Comparison of ENCODE assay signal across 1 cellular context in the genomic region with DNA sequence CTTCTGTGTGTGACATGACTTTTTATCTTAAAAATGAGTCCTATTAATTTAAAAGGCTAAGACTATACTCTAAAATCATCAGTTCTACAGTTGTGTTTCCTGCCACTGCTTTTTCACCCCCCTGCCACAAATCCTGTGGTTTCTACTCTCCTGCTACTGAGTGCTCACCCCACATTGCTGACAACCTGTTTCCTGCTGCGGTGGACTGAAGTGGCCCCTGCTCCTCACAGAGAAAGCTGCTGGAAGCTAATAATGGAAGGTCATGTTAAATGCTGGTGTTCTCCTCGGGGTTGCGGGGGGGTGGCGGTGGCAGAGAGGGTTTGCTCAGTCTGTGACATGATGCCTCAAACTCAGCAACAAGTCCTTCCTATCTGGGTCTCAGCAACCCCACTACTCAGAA.
TF ChIP-seq lines count a peak whose summit lies in the region.

No MANE protein-coding gene starts in this region.

TF ChIP-seq in IMR-90, 13 proteins besides CTCF, POLR2A, EP300 and RAD21 (continued from another document):
- TF ChIP-seq, protein P1, sequence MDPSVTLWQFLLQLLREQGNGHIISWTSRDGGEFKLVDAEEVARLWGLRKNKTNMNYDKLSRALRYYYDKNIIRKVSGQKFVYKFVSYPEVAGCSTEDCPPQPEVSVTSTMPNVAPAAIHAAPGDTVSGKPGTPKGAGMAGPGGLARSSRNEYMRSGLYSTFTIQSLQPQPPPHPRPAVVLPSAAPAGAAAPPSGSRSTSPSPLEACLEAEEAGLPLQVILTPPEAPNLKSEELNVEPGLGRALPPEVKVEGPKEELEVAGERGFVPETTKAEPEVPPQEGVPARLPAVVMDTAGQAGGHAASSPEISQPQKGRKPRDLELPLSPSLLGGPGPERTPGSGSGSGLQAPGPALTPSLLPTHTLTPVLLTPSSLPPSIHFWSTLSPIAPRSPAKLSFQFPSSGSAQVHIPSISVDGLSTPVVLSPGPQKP (IDR thresholded peaks at IDR 0.05; ENCODE audit: borderline replicate concordance, low read depth, low read length) = no peak
